Comparison of ENCODE assay signal across 8 cellular contexts in the genomic region with DNA sequence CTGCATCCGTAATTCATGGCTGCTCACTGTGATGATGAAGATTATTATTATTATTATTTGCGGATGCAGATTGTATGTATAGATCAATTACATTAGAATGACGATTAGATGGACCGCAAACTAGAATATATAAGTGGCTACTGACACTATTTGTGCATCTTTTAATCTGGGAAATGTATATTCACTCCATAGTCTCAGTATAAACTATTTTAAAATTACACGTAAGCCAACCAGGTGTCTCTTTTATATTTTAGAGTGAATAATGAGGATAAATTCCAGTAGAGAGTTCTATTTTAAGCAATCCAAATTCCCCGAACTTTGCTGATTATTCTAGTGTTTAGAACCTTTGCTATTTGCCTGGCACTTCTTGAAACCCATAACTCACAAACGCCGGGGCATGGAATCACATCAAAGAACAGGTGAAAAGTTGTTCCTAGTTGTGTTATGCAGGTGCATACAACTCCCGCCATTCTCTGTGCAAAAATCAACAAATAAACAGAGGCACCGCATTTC. TPM values are rescaled to one million over a fixed set of nuclear protein-coding genes. Genes with fewer than 3 reads are reported as not detected.
A peak's percentile ranks its signal among the peaks of the same experiment; 100 is the strongest.
DNase-seq lines count a peak whose midpoint lies in the region; ATAC-seq and TF ChIP-seq lines count a peak whose summit lies in the region.

No MANE protein-coding gene starts in this region.

- peak overlapping the region; percentile 92 for H3K4me3 ChIP-seq in iPS-20b (ENCODE audit: low read length)
- peak overlapping the region; percentile 55 for H3K4me3 ChIP-seq in suprapubic skin

- H3K4me1 Mint-ChIP-seq in T-helper 2 cell treated with Interferon-gamma antibody and Interleukin-4, amounts not matched to agents 5 μg/mL and 100 μg/mL, for 36 hours (ENCODE audit: low read depth) = peaks cover 19% of the 10 kb centered on the region
- peaks cover 15% of the 10 kb centered on the region for H3K4me1 Mint-ChIP-seq in activated CD8-positive, alpha-beta T cell treated with anti-CD3 and anti-CD28 coated beads, Interleukin-2, amount 10 ng/mL, durations not matched to agents 7 days and 5 days (ENCODE audit: low read depth)

- 3% methylated on average over 10 of the region's 10 CpGs for WGBS in suprapubic skin

- H3K27ac Mint-ChIP-seq in T-helper 2 cell treated with Interferon-gamma antibody and Interleukin-4, amounts not matched to agents 5 μg/mL and 100 μg/mL, for 36 hours = peak overlapping the region; percentile 98
- peak overlapping the region; percentile 98 for H3K27ac Mint-ChIP-seq in activated CD8-positive, alpha-beta T cell treated with anti-CD3 and anti-CD28 coated beads, Interleukin-2, amount 10 ng/mL, durations not matched to agents 7 days and 5 days

- no peak for TF ChIP-seq CTCF in suprapubic skin (IDR thresholded peaks at IDR 0.05)

- H3K27ac ChIP-seq in iPS-20b (ENCODE audit: low read length) (no peak overlapping the region), suprapubic skin (no peak overlapping the region)

- H3K27me3 ChIP-seq in iPS-20b (ENCODE audit: insufficient read depth, low read length) = no peaks in the 10 kb centered on the region
- H3K27me3 ChIP-seq in suprapubic skin = no peaks in the 10 kb centered on the region

- DNase-seq in T-helper 2 cell treated with Interferon-gamma antibody and Interleukin-4, amounts not matched to agents 5 μg/mL and 100 μg/mL, for 36 hours (ENCODE audit: low spot score) = no peak
- no peak for DNase-seq in T-helper 2 cell
- DNase-seq in activated CD8-positive, alpha-beta T cell treated with anti-CD3 and anti-CD28 coated beads, Interleukin-2, amount 10 ng/mL, durations not matched to agents 7 days and 5 days = no peak
- no peak for DNase-seq in suprapubic skin (ENCODE audit: low spot score in 2 of 2)
- DNase-seq in DMS153 treated with DMSO at 0.1 percent for 48 hours (lab: John Stamatoyannopoulos, UW; ENCODE audit: unreplicated experiment) = no peak

- H3K9ac ChIP-seq in iPS-20b (ENCODE audit: low read depth, low read length) = peak overlapping the region; percentile 86

- ATAC-seq in activated CD8-positive, alpha-beta T cell treated with anti-CD3 and anti-CD28 coated beads, Interleukin-2, amount 10 ng/mL, durations not matched to agents 7 days and 5 days = no peak
- ATAC-seq in GM18867 (IDR thresholded peaks at IDR 0.05; ENCODE audit: unreplicated experiment) (no peak), HG02840 (IDR thresholded peaks at IDR 0.05; ENCODE audit: low FRiP score, unreplicated experiment) (no peak)

- H3K4me3 Mint-ChIP-seq in T-helper 2 cell treated with Interferon-gamma antibody and Interleukin-4, amounts not matched to agents 5 μg/mL and 100 μg/mL, for 36 hours = peak overlapping the region; percentile 93
- peak overlapping the region; percentile 96 for H3K4me3 Mint-ChIP-seq in activated CD8-positive, alpha-beta T cell treated with anti-CD3 and anti-CD28 coated beads, Interleukin-2, amount 10 ng/mL, durations not matched to agents 7 days and 5 days

- no peak for TF ChIP-seq POLR2A in suprapubic skin (IDR thresholded peaks at IDR 0.05)

- H3K9me3 ChIP-seq in iPS-20b (ENCODE audit: insufficient read depth, low read depth, low read length) = no peaks in the 10 kb centered on the region
- no peaks in the 10 kb centered on the region for H3K9me3 ChIP-seq in suprapubic skin

- no peaks in the 10 kb centered on the region for H3K9me3 Mint-ChIP-seq in T-helper 2 cell treated with Interferon-gamma antibody and Interleukin-4, amounts not matched to agents 5 μg/mL and 100 μg/mL, for 36 hours
- H3K9me3 Mint-ChIP-seq in activated CD8-positive, alpha-beta T cell treated with anti-CD3 and anti-CD28 coated beads, Interleukin-2, amount 10 ng/mL, durations not matched to agents 7 days and 5 days (ENCODE audit: insufficient read depth) = no peaks in the 10 kb centered on the region

- peaks cover 18% of the 10 kb centered on the region for H3K27me3 Mint-ChIP-seq in T-helper 2 cell treated with Interferon-gamma antibody and Interleukin-4, amounts not matched to agents 5 μg/mL and 100 μg/mL, for 36 hours (ENCODE audit: low read depth)
- H3K27me3 Mint-ChIP-seq in activated CD8-positive, alpha-beta T cell treated with anti-CD3 and anti-CD28 coated beads, Interleukin-2, amount 10 ng/mL, durations not matched to agents 7 days and 5 days (ENCODE audit: low read depth) = peaks cover 9% of the 10 kb centered on the region

- no peak for TF ChIP-seq EP300 in suprapubic skin (IDR thresholded peaks at IDR 0.05)

- POLR2A ChIA-PET in activated CD8-positive, alpha-beta T cell treated with anti-CD3 and anti-CD28 coated beads, Interleukin-2, amount 10 ng/mL, durations not matched to agents 7 days and 5 days (lab: Charles Lee) = interaction anchor here (0.6 to 1.8 kb wide), 5 partner anchors 11 to 30 kb away, joined by 3 to 5 read pairs (median 4); no protein-coding TSS in a partner anchor

- H3K4me1 ChIP-seq in iPS-20b (ENCODE audit: insufficient read depth, low read length) (no peaks in the 10 kb centered on the region), suprapubic skin (peaks cover 19% of the 10 kb centered on the region)

- peaks cover 20% of the 10 kb centered on the region for H3K36me3 Mint-ChIP-seq in T-helper 2 cell treated with Interferon-gamma antibody and Interleukin-4, amounts not matched to agents 5 μg/mL and 100 μg/mL, for 36 hours (ENCODE audit: low read depth)
- H3K36me3 Mint-ChIP-seq in activated CD8-positive, alpha-beta T cell treated with anti-CD3 and anti-CD28 coated beads, Interleukin-2, amount 10 ng/mL, durations not matched to agents 7 days and 5 days (ENCODE audit: low read depth) = peaks cover 17% of the 10 kb centered on the region

- H3K36me3 ChIP-seq in iPS-20b (ENCODE audit: insufficient read depth, low read depth, low read length) = peaks cover 32% of the 10 kb centered on the region
- H3K36me3 ChIP-seq in suprapubic skin = peaks cover 14% of the 10 kb centered on the region

- CTCF ChIA-PET in activated CD8-positive, alpha-beta T cell treated with anti-CD3 and anti-CD28 coated beads, Interleukin-2, amount 10 ng/mL, durations not matched to agents 7 days and 5 days (lab: Charles Lee) = interaction anchor here (1.5 kb wide), 1 partner anchor 37 kb away, joined by 4 read pairs; no protein-coding TSS in a partner anchor

RNA-seq across cellular contexts. Expression of a gene that starts 0.5 kb away (rescaled TPM):
- 10 to 100 TPM; 19.0 to 20.0 TPM for total RNA-seq in activated CD8-positive, alpha-beta T cell treated with anti-CD3 and anti-CD28 coated beads, Interleukin-2, amount 10 ng/mL, durations not matched to agents 7 days and 5 days
- 10 to 100 TPM; 12.6 to 17.8 (median 16.2) TPM for total RNA-seq in suprapubic skin

RNA-seq across cellular contexts. Expression of a gene that starts 38.4 kb away (rescaled TPM):
- not detected for total RNA-seq in activated CD8-positive, alpha-beta T cell treated with anti-CD3 and anti-CD28 coated beads, Interleukin-2, amount 10 ng/mL, durations not matched to agents 7 days and 5 days
- total RNA-seq in suprapubic skin = 1 to 10 TPM; 1.3 to 5.6 (median 3.6) TPM
